In the genomic region with DNA sequence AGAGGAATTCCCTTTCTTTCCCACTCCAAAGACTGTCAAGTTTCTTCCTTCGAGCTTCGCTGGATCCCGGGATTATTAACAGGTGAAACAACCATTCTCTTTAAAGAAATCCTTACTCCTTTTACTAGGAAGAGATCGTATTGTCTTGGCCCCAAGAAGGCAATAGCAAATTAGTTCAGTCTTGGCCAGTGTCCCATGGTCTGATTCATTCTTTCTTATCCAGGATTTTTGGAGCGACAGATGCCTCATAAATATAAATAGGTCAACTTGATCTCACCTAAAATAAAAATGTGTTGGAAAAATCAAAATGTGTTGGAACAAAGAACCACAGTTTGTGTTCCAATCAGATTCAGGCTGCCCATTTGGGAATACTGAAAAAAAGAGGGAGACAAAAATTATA, we compare ENCODE assay signal across 24 cellular contexts.
"Had no signal": no experiment of that assay in that cellular context is flagged by ENCODE, and none has a peak within 500 bp of the region (broad histone marks: within the 10 kb centered on the region; RNA-seq: fewer than 3 reads in every experiment).

No MANE protein-coding gene starts in this region.

- FAIRE-seq: RCC 7860 had no signal

- H3K4me1 ChIP-seq: breast epithelium had no signal

- H3K27ac ChIP-seq: adrenal gland, breast epithelium had no signal

- H3K27me3 ChIP-seq: adrenal gland, breast epithelium had no signal

- H3K4me3 ChIP-seq: adrenal gland, breast epithelium had no signal

- H3K36me3 ChIP-seq: adrenal gland, breast epithelium had no signal

- ATAC-seq: activated CD8-positive, alpha-beta T cell treated with anti-CD3 and anti-CD28 coated beads, Interleukin-2, amount 10 ng/mL, durations not matched to agents 7 days and 5 days; T-helper 17 cell; WTC11 had no signal

- DNase-seq: activated CD4-positive, alpha-beta T cell treated with anti-CD3 and anti-CD28 coated beads for 48 hours; activated CD4-positive, alpha-beta T cell treated with anti-CD3 and anti-CD28 coated beads, Interleukin-2, amount 50 U/mL, for 4 hours; activated CD4-positive, CD25-positive, alpha-beta regulatory T cell treated with anti-CD3 and anti-CD28 coated beads, Interleukin-2, amount 50 U/mL, for 72 hours; activated CD8-positive, alpha-beta memory T cell treated with anti-CD3 and anti-CD28 coated beads, Interleukin-2, amount 50 U/mL, for 48 hours; activated CD8-positive, alpha-beta T cell treated with anti-CD3 and anti-CD28 coated beads, Interleukin-2, amount 10 ng/mL, durations not matched to agents 7 days and 5 days; activated naive CD4-positive, alpha-beta T cell treated with anti-CD3 and anti-CD28 coated beads, Interleukin-2, amount 50 U/mL, for 16 hours; activated naive CD8-positive, alpha-beta T cell treated with anti-CD3 and anti-CD28 coated beads, Interleukin-2, amount 10 ng/mL, durations not matched to agents 7 days and 5 days; activated T-cell treated with anti-CD3 and anti-CD28 coated beads, Interleukin-2, amount 50 U/mL, for 1 hour; anterior cingulate cortex; Kasumi-1; NCI-H1092; NCI-H1417; NCI-H1930; NCI-H2171 treated with DMSO at 0.1 percent for 48 hours; NCI-H226; NCI-H510A treated with DMSO at 0.1 percent for 48 hours; NCI-H69; SHP77 treated with DMSO at 0.1 percent for 48 hours; T-helper 17 cell; T-helper 9 cell had no signal

- H3K9me3 ChIP-seq: adrenal gland, breast epithelium had no signal
